21 cellular contexts compared by ENCODE assay signal in genomic region chr4:122606364-122607043, GRCh38. TPM values are rescaled to one million over a fixed set of nuclear protein-coding genes. Genes with fewer than 3 reads are reported as not detected.
"Had no signal": no experiment of that assay in that cellular context is flagged by ENCODE, and none has a peak within 500 bp of the region (broad histone marks: within the 10 kb centered on the region; RNA-seq: fewer than 3 reads in every experiment).

No MANE protein-coding gene starts in this region.

- H3K27me3 ChIP-seq: ovary, testis had no signal

- H3K9me3 ChIP-seq: ovary, sigmoid colon, stomach, testis had no signal

- DNase-seq: activated CD4-positive, alpha-beta memory T cell treated with anti-CD3 and anti-CD28 coated beads, Interleukin-2, amount 10 ng/mL, durations not matched to agents 7 days and 5 days; activated naive CD4-positive, alpha-beta T cell treated with Interleukin-2 at 50 U/mL for 16 hours; activated naive CD8-positive, alpha-beta T cell treated with anti-CD3 and anti-CD28 coated beads, Interleukin-2, amount 50 U/mL, for 24 hours; activated T-cell treated with anti-CD3 and anti-CD28 coated beads, Interleukin-2, amount 50 U/mL, for 48 hours; aorta; cerebellar nuclear complex; effector memory CD8-positive, alpha-beta T cell; foreskin melanocyte; head of caudate nucleus; left cardiac atrium; ovary; sigmoid colon; stimulated activated CD4-positive, alpha-beta T cell treated with anti-CD3 and anti-CD28 coated beads, Interleukin-1b, Interleukin-23, amount 100 ng/mL, for 48 hours; stomach; testis had no signal

- H3K4me3 ChIP-seq: ovary, sigmoid colon, stomach, testis had no signal

- H3K27ac ChIP-seq: epithelial cell of prostate, ovary, sigmoid colon, stomach, testis had no signal

- H3K9me3 Mint-ChIP-seq: activated CD4-positive, alpha-beta memory T cell treated with anti-CD3 and anti-CD28 coated beads, Interleukin-2, amount 10 ng/mL, durations not matched to agents 7 days and 5 days; activated naive CD8-positive, alpha-beta T cell treated with anti-CD3 and anti-CD28 coated beads, Interleukin-2, amount 50 U/mL, for 24 hours; dendritic cell treated with granulocyte-macrophage colony-stimulating factor and Interleukin-4, amounts not matched to agents 40 ng/mL and 50 ng/mL, for 4 days; effector memory CD8-positive, alpha-beta T cell had no signal

- H3K27ac Mint-ChIP-seq: activated CD4-positive, alpha-beta memory T cell treated with anti-CD3 and anti-CD28 coated beads, Interleukin-2, amount 10 ng/mL, durations not matched to agents 7 days and 5 days; activated naive CD8-positive, alpha-beta T cell treated with anti-CD3 and anti-CD28 coated beads, Interleukin-2, amount 50 U/mL, for 24 hours; dendritic cell treated with granulocyte-macrophage colony-stimulating factor and Interleukin-4, amounts not matched to agents 40 ng/mL and 50 ng/mL, for 4 days; effector memory CD8-positive, alpha-beta T cell had no signal

- H3K36me3 ChIP-seq: ovary, sigmoid colon, stomach had no signal

- H3K4me3 Mint-ChIP-seq: activated CD4-positive, alpha-beta memory T cell treated with anti-CD3 and anti-CD28 coated beads, Interleukin-2, amount 10 ng/mL, durations not matched to agents 7 days and 5 days; activated naive CD8-positive, alpha-beta T cell treated with anti-CD3 and anti-CD28 coated beads, Interleukin-2, amount 50 U/mL, for 24 hours; dendritic cell treated with granulocyte-macrophage colony-stimulating factor and Interleukin-4, amounts not matched to agents 40 ng/mL and 50 ng/mL, for 4 days; effector memory CD8-positive, alpha-beta T cell had no signal

- H3K4me1 ChIP-seq: testis had no signal

- ATAC-seq: activated CD4-positive, CD25-positive, alpha-beta regulatory T cell treated with anti-CD3 and anti-CD28 coated beads, Interleukin-2, amount 50 U/mL, for 24 hours; activated naive CD8-positive, alpha-beta T cell treated with anti-CD3 and anti-CD28 coated beads, Interleukin-2, amount 50 U/mL, for 24 hours; effector memory CD8-positive, alpha-beta T cell; left cardiac atrium had no signal

RNA-seq across cellular contexts. Expression of gene IL21, which starts 14.4 kb away (rescaled TPM):
- total RNA-seq: aorta, fibroblast of lung, left cardiac atrium, lung microvascular endothelial cell, sigmoid colon, stomach, testis, ureter had no signal
